In genomic region chr7:82323806-82324205, GRCh38 we compare ENCODE assay signal across 25 cellular contexts.
A peak's percentile ranks its signal among the peaks of the same experiment; 100 is the strongest.
DNase-seq lines count a peak whose midpoint lies in the region; ATAC-seq, FAIRE-seq and TF ChIP-seq lines count a peak whose summit lies in the region.
"Had no signal": no experiment of that assay in that cellular context is flagged by ENCODE, and none has a peak within 500 bp of the region (broad histone marks: within the 10 kb centered on the region; RNA-seq: fewer than 3 reads in every experiment).

No MANE protein-coding gene starts in this region.

- H3K27me3 Mint-ChIP-seq in HFFc6 (ENCODE audit: insufficient read depth) (no peaks in the 10 kb centered on the region; the same call in 1 of the 2 replicates), glutamatergic neuron (ENCODE audit: unreplicated experiment) (peaks cover 1% of the 10 kb centered on the region), osteocyte (ENCODE audit: unreplicated experiment) (no peaks in the 10 kb centered on the region)
- H3K27me3 Mint-ChIP-seq: B cell had no signal

- DNase-seq in GM03348 (ENCODE audit: low spot score) (peak; percentile 7), HFFc6 (peak; percentile 19), bronchial epithelial cell (ENCODE audit: low read depth) (peak; percentile 7), osteoblast (ENCODE audit: insufficient read length, low spot score, missing footprints) (peak; percentile 3), sciatic nerve (ENCODE audit: low spot score) (no peak), glutamatergic neuron (no peak), osteocyte (ENCODE audit: extremely low spot score, unreplicated experiment) (no peak)
- DNase-seq: Caco-2; CD8-positive, alpha-beta T cell; GF-D8; H7; Karpas-422; MV-4-11; NCI-H1105; NCI-H2029; NCI-H446 treated with DMSO at 0.1 percent for 48 hours; NCI-H526 treated with DMSO at 0.1 percent for 48 hours; RPMI8226; SHP77 had no signal

- H2AFZ ChIP-seq in osteoblast (ENCODE audit: low read length): no peak overlapping the region

- H3K4me1 Mint-ChIP-seq in HFFc6 (ENCODE audit: low read depth): peaks cover 64% of the 10 kb centered on the region
- peaks cover 16% of the 10 kb centered on the region for H3K4me1 Mint-ChIP-seq in glutamatergic neuron (ENCODE audit: low read depth, unreplicated experiment)
- H3K4me1 Mint-ChIP-seq in osteocyte (ENCODE audit: unreplicated experiment): peaks cover 6% of the 10 kb centered on the region
- H3K4me1 Mint-ChIP-seq: B cell had no signal

- H3K9me3 ChIP-seq in osteoblast (ENCODE audit: low read depth, low read length): no peaks in the 10 kb centered on the region
- H3K9me3 ChIP-seq: Caco-2 had no signal

- peaks cover 3% of the 10 kb centered on the region for H3K79me2 ChIP-seq in osteoblast (ENCODE audit: insufficient read depth, low read length)

- intact Hi-C loops in sciatic nerve (cut with DNase I): no loop called here

- ATAC-seq in sciatic nerve (no peak), GM21447 (IDR thresholded peaks at IDR 0.05; ENCODE audit: unreplicated experiment) (no peak)
- ATAC-seq: CD8-positive, alpha-beta T cell had no signal

- H3K27ac Mint-ChIP-seq in HFFc6 (no peak overlapping the region; the same call in 1 of the 2 replicates), glutamatergic neuron (ENCODE audit: unreplicated experiment) (no peak overlapping the region), osteocyte (ENCODE audit: unreplicated experiment) (no peak overlapping the region)
- H3K27ac Mint-ChIP-seq: B cell; CD8-positive, alpha-beta T cell had no signal

- no peaks in the 10 kb centered on the region for H3K9me3 Mint-ChIP-seq in HFFc6
- H3K9me3 Mint-ChIP-seq in glutamatergic neuron (ENCODE audit: unreplicated experiment): peaks cover 3% of the 10 kb centered on the region
- no peaks in the 10 kb centered on the region for H3K9me3 Mint-ChIP-seq in osteocyte (ENCODE audit: unreplicated experiment)

- H3K4me1 ChIP-seq in osteoblast (ENCODE audit: insufficient read depth, low read length): no peaks in the 10 kb centered on the region
- H3K4me1 ChIP-seq: Caco-2 had no signal

- H3K4me2 ChIP-seq in osteoblast (ENCODE audit: insufficient read depth, low read length): no peak overlapping the region

- H3K27me3 ChIP-seq in bronchial epithelial cell (ENCODE audit: control insufficient read depth, insufficient read depth, low read length) (no peaks in the 10 kb centered on the region), osteoblast (ENCODE audit: insufficient read depth, low read length) (no peaks in the 10 kb centered on the region)

- H4K20me1 ChIP-seq in osteoblast (ENCODE audit: insufficient read depth, low read length): peaks cover 6% of the 10 kb centered on the region

- H3K4me3 ChIP-seq in bronchial epithelial cell (ENCODE audit: low read depth, low read length): no peak overlapping the region
- no peak overlapping the region for H3K4me3 ChIP-seq in osteoblast (ENCODE audit: insufficient read depth, low read length)

- FAIRE-seq in bronchial epithelial cell (lab: Jason Lieb, UNC): no peak
- FAIRE-seq: GM12892, GM19239 had no signal

- H3K36me3 ChIP-seq in bronchial epithelial cell (ENCODE audit: control insufficient read depth, insufficient read depth, low read length) (no peaks in the 10 kb centered on the region), osteoblast (ENCODE audit: insufficient read depth, low read length) (peaks cover 39% of the 10 kb centered on the region)

- H3K27ac ChIP-seq in osteoblast (ENCODE audit: low read depth, low read length): no peak overlapping the region
- H3K27ac ChIP-seq: C4-2B, HL-60 had no signal

- no peak overlapping the region for H3K4me3 Mint-ChIP-seq in HFFc6
- no peak overlapping the region for H3K4me3 Mint-ChIP-seq in glutamatergic neuron (ENCODE audit: unreplicated experiment)
- H3K4me3 Mint-ChIP-seq in osteocyte (ENCODE audit: unreplicated experiment): no peak overlapping the region
- H3K4me3 Mint-ChIP-seq: B cell; CD8-positive, alpha-beta T cell had no signal

- TF ChIP-seq CTCF in HFFc6 (IDR thresholded peaks at IDR 0.05) (no peak), bronchial epithelial cell (IDR thresholded peaks at IDR 0.05; ENCODE audit: insufficient read depth, low read length, severe bottlenecking) (no peak), osteoblast (IDR thresholded peaks at IDR 0.05; ENCODE audit: extremely low read depth, low read depth, low read length) (no peak), glutamatergic neuron (IDR thresholded peaks at IDR 0.05; ENCODE audit: partially characterized antibody, unreplicated experiment) (no peak), osteocyte (IDR thresholded peaks at IDR 0.05) (no peak)

- H3K36me3 Mint-ChIP-seq in HFFc6 (ENCODE audit: low read depth): peaks cover 21% of the 10 kb centered on the region
- peaks cover 4% of the 10 kb centered on the region for H3K36me3 Mint-ChIP-seq in glutamatergic neuron (ENCODE audit: unreplicated experiment)
- H3K36me3 Mint-ChIP-seq in osteocyte (ENCODE audit: unreplicated experiment): peaks cover 10% of the 10 kb centered on the region
- H3K36me3 Mint-ChIP-seq: CD8-positive, alpha-beta T cell had no signal

Comparison
In these comparisons a context has a peak if more than half of its experiments do, and no peak if none do; other contexts are left out.
1. DNase-seq: peak in GM03348 (single experiment), HFFc6 (single experiment), bronchial epithelial cell (single experiment) and osteoblast (single experiment); none in sciatic nerve (single experiment), glutamatergic neuron (single experiment) and osteocyte (single experiment).